ENCODE assay signal across 8 cellular contexts in genomic region chr4:82201805-82202636, GRCh38.
DNase-seq lines count a peak whose midpoint lies in the region; ATAC-seq and TF ChIP-seq lines count a peak whose summit lies in the region.

No MANE protein-coding gene starts in this region.

- H3K4me3 ChIP-seq in BE2C (ENCODE audit: low read depth, low read length) = no peak overlapping the region

- peak; percentile 87 for TF ChIP-seq CTCF in BE2C (IDR thresholded peaks at IDR 0.05; ENCODE audit: low read depth, low read length)

- DNase-seq in BE2C (peak; percentile 68), NCI-H146 (lab: John Stamatoyannopoulos, UW) (peak; percentile 62), T-helper 1 cell (peak in 4 of 5 donors; percentile 24 to 41 (median 24)), dermis blood vessel endothelial cell (peak; percentile 68), midbrain (lab: John Stamatoyannopoulos, UW) (peak; percentile 5), middle frontal gyrus (ENCODE audit: extremely low spot score, low spot score) (no peak), mesenteric fat pad (ENCODE audit: low spot score) (no peak)

- H3K4me1 ChIP-seq in BE2C = no peaks in the 10 kb centered on the region

- ATAC-seq in GM18517 (IDR thresholded peaks at IDR 0.05; ENCODE audit: unreplicated experiment) = peak; percentile 63

- no peaks in the 10 kb centered on the region for H3K36me3 ChIP-seq in BE2C

- no peaks in the 10 kb centered on the region for H3K9me3 ChIP-seq in BE2C

- no peaks in the 10 kb centered on the region for H3K27me3 ChIP-seq in BE2C

Comparison
In these comparisons a context has a peak if more than half of its experiments do, and no peak if none do; other contexts are left out.
1. DNase-seq: peak in BE2C (single experiment), NCI-H146 (single experiment), T-helper 1 cell (4 of 5), dermis blood vessel endothelial cell (single experiment) and midbrain (single experiment); none in middle frontal gyrus (single experiment) and mesenteric fat pad (single experiment).